1 cellular context compared by ENCODE assay signal in the genomic region with DNA sequence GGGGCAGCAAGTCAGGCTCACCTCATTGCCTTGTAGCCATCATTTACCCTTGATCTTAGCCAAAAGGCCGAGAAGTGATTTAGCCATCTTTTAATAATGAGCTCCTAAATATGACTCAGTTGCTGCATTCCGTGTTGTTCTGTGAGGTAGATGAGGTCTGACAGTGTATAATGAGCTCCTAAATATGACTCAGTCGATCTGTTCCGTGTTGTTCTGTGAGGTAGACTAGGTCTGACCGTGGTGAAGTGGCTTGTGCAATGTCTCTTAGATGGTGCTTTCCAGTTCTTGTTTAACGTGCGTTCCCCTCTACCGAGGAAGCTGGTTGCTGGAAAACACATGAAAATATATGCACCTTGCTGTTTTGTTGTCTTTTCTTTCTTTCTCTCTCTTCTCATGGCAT.
TF ChIP-seq lines count a peak whose summit lies in the region.

No MANE protein-coding gene starts in this region.

TF ChIP-seq in HepG2, 621 proteins besides CTCF, POLR2A, EP300 and RAD21 (continued from another document):
- TF ChIP-seq SNAI1 (CRISPR knock-in tag; IDR thresholded peaks at IDR 0.05; ENCODE audit: borderline replicate concordance) (no peak), ZNF460 (CRISPR knock-in tag; IDR thresholded peaks at IDR 0.05; ENCODE audit: borderline replicate concordance) (no peak), CREM (IDR thresholded peaks at IDR 0.05) (no peak), CREM (CRISPR knock-in tag; IDR thresholded peaks at IDR 0.05) (no peak), BCL6 (CRISPR knock-in tag; IDR thresholded peaks at IDR 0.05) (no peak)
- TF ChIP-seq, protein P1, sequence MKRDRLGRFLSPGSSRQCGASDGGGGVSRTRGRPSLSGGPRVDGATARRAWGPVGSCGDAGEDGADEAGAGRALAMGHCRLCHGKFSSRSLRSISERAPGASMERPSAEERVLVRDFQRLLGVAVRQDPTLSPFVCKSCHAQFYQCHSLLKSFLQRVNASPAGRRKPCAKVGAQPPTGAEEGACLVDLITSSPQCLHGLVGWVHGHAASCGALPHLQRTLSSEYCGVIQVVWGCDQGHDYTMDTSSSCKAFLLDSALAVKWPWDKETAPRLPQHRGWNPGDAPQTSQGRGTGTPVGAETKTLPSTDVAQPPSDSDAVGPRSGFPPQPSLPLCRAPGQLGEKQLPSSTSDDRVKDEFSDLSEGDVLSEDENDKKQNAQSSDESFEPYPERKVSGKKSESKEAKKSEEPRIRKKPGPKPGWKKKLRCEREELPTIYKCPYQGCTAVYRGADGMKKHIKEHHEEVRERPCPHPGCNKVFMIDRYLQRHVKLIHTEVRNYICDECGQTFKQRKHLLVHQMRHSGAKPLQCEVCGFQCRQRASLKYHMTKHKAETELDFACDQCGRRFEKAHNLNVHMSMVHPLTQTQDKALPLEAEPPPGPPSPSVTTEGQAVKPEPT (CRISPR knock-in tag; IDR thresholded peaks at IDR 0.05; ENCODE audit: low read depth) = no peak
